Comparison of ENCODE assay signal across 25 cellular contexts in the genomic region with DNA sequence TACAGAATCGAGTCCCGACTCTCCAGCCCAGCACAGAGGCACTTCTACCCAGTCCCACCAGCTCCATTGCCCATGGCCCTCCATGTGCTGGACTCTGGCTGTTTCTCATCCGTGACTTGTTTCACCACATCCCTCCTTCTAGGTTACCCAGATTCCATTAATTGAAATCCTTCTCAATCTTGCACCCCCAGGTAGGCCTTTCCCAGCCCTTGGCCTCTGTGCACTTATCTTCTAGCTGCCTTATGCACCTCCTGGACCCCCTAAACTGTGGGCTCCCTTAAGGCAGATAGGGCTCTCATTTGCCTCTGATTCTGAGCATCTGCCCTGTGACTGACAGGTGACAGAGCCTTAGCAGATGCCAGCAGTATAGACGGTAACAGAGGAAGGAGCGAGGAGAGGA. TPM values are rescaled to one million over a fixed set of nuclear protein-coding genes. Genes with fewer than 3 reads are reported as not detected.
"Had no signal": no experiment of that assay in that cellular context is flagged by ENCODE, and none has a peak within 500 bp of the region (broad histone marks: within the 10 kb centered on the region; RNA-seq: fewer than 3 reads in every experiment).

No MANE protein-coding gene starts in this region.

- H3K36me3 ChIP-seq: MG63, SJSA1 had no signal

- H3K27ac ChIP-seq: SJSA1, SK-N-MC had no signal

- ATAC-seq: HepG2 had no signal

- DNase-seq: IMR-90, Karpas-422, KG1, MG63, NCI-H1092, NCI-H1105 treated with DMSO at 0.1 percent for 48 hours, NCI-H1417 treated with DMSO at 0.1 percent for 48 hours, NCI-H146, NCI-H187, NCI-H2029, NCI-H2081 treated with DMSO at 0.1 percent for 48 hours, NCI-H2171, NCI-H226, NCI-H446, NCI-H510A, NCI-H524 treated with DMSO at 0.1 percent for 48 hours, NCI-H69, NCI-H774, Right ventricle myocardium superior, RPMI8226, SIG-M5 had no signal

- H3K4me3 ChIP-seq: MG63, SJSA1, SK-N-MC had no signal

- H3K9me3 ChIP-seq: MG63, SJSA1 had no signal

- H3K27me3 ChIP-seq: SJSA1 had no signal

RNA-seq across cellular contexts. Expression of a gene that starts 9.2 kb away (rescaled TPM):
- total RNA-seq: HepG2, HT-29, IMR-90 had no signal
- polyA plus RNA-seq: HepG2, IMR-90 had no signal
